Comparison of ENCODE assay signal across 5 cellular contexts in genomic region chr17:6330936-6331335, GRCh38.
"Had no signal": no experiment of that assay in that cellular context is flagged by ENCODE, and none has a peak within 500 bp of the region (broad histone marks: within the 10 kb centered on the region; RNA-seq: fewer than 3 reads in every experiment).

No MANE protein-coding gene starts in this region.

- FAIRE-seq: HepG2, HTR-8/SVneo, K562 had no signal

- DNase-seq: IMR-90, KBM-7 had no signal

- H3K4me3 ChIP-seq: K562 had no signal
